In the genomic region with DNA sequence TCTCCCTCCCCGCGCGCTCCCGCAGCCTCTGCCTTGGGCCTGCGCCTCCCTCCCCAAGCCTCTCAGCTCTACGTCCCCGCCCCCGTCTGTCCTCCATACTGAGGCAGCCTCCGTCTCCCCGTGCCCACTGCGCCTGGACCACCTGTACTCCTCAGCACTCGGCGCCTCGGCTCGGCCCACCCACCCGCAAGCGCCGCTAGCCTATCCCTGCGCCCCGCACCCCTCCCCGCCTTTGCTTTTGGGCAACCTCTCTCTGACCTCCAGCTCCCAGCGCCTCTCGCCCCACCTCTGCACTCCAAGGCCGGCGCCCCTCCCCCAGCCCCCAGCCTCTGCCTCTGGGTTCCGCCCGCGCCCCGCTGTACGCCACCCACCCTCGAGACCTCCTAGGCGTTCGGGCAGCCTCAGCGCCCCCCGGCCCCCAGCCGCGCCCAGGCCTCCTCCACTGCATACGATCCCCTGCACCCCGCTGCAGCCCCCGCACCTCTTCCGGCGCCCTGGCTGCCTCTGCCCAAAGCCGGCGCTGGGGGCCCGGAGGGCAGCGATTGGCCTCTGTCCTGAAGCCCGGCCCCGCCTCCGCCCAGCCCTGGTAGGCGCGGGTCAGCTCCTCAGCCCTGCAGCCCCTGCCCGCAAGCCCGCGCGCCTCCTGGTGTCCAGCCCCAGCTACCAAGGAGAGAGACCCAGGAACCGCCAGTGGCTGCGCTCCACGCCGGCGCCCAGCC, we compare ENCODE assay signal across 16 cellular contexts.
DNase-seq lines count a peak whose midpoint lies in the region; ATAC-seq and TF ChIP-seq lines count a peak whose summit lies in the region.
"Had no signal": no experiment of that assay in that cellular context is flagged by ENCODE, and none has a peak within 500 bp of the region (broad histone marks: within the 10 kb centered on the region; RNA-seq: fewer than 3 reads in every experiment).

No MANE protein-coding gene starts in this region.

- ATAC-seq in activated CD4-positive, alpha-beta T cell treated with anti-CD3 and anti-CD28 coated beads for 36 hours, result no peak
- peak in 1 of 2 donors; percentile 95 for ATAC-seq in lower lobe of right lung
- ATAC-seq in esophagus mucosa, result no peak

- 6% methylated on average over 59 of the region's 60 CpGs for WGBS in thymus

- H3K4me3 ChIP-seq in lower lobe of right lung (peak overlapping the region; percentile 37), thymus (ENCODE audit: low read length) (peak overlapping the region; percentile 21)

- intact Hi-C loops in activated CD4-positive, alpha-beta T cell treated with anti-CD3 and anti-CD28 coated beads for 36 hours (cut with DNase I, micrococcal nuclease), result no loop called here
- intact Hi-C loops in lower lobe of right lung (cut with DNase I), result no loop called here

- TF ChIP-seq CTCF in lower lobe of right lung (IDR thresholded peaks at IDR 0.05), result no peak

- H3K9me3 Mint-ChIP-seq in activated CD4-positive, alpha-beta T cell treated with anti-CD3 and anti-CD28 coated beads for 36 hours (ENCODE audit: low read depth), result no peaks in the 10 kb centered on the region
- H3K9me3 Mint-ChIP-seq: activated T-cell treated with anti-CD3 and anti-CD28 coated beads, Interleukin-2, amount 50 U/mL, for 72 hours had no signal

- no peaks in the 10 kb centered on the region for H3K36me3 Mint-ChIP-seq in activated CD4-positive, alpha-beta T cell treated with anti-CD3 and anti-CD28 coated beads for 36 hours (ENCODE audit: low read depth)

- no peaks in the 10 kb centered on the region for H3K4me1 ChIP-seq in lower lobe of right lung
- no peaks in the 10 kb centered on the region for H3K4me1 ChIP-seq in thymus (ENCODE audit: control insufficient read depth, insufficient read depth, low read length)

- no peak overlapping the region for H3K27ac Mint-ChIP-seq in activated CD4-positive, alpha-beta T cell treated with anti-CD3 and anti-CD28 coated beads for 36 hours
- H3K27ac Mint-ChIP-seq: activated T-cell treated with anti-CD3 and anti-CD28 coated beads, Interleukin-2, amount 50 U/mL, for 72 hours had no signal

- no peak overlapping the region for H3K4me3 Mint-ChIP-seq in activated CD4-positive, alpha-beta T cell treated with anti-CD3 and anti-CD28 coated beads for 36 hours
- H3K4me3 Mint-ChIP-seq: activated T-cell treated with anti-CD3 and anti-CD28 coated beads, Interleukin-2, amount 50 U/mL, for 72 hours had no signal

- peak; percentile 4 for DNase-seq in activated CD4-positive, alpha-beta T cell treated with anti-CD3 and anti-CD28 coated beads for 36 hours
- DNase-seq in activated CD4-positive, alpha-beta T cell treated with anti-CD3 and anti-CD28 coated beads, Interleukin-2, amount 50 U/mL, for 4 hours, result no peak
- peak; percentile 0 for DNase-seq in cerebellum (ENCODE audit: low spot score)
- peak; percentile 75 for DNase-seq in lower lobe of right lung
- DNase-seq in activated T-cell treated with anti-CD3 and anti-CD28 coated beads for 4 hours, result no peak
- no peak for DNase-seq in iPS-NIHi7 (ENCODE audit: extremely low spot score)
- DNase-seq: brain microvascular endothelial cell; DMS53; Kasumi-1; NCI-H446; stimulated activated CD4-positive, alpha-beta T cell treated with anti-CD3 and anti-CD28 coated beads, Interleukin-2, amount 100 ng/mL, for 48 hours; WERI-Rb-1 had no signal

- H3K36me3 ChIP-seq in lower lobe of right lung (no peaks in the 10 kb centered on the region), thymus (ENCODE audit: control insufficient read depth, insufficient read depth) (no peaks in the 10 kb centered on the region)
- H3K36me3 ChIP-seq: brain microvascular endothelial cell, WERI-Rb-1 had no signal

- H3K4me1 Mint-ChIP-seq in activated CD4-positive, alpha-beta T cell treated with anti-CD3 and anti-CD28 coated beads for 36 hours, result no peaks in the 10 kb centered on the region

- H3K27ac ChIP-seq in lower lobe of right lung (no peak overlapping the region), thymus (ENCODE audit: low read depth) (no peak overlapping the region)
- H3K27ac ChIP-seq: brain microvascular endothelial cell, RWPE1, WERI-Rb-1 had no signal

- H3K9me3 ChIP-seq in lower lobe of right lung (no peaks in the 10 kb centered on the region), thymus (ENCODE audit: control insufficient read depth) (no peaks in the 10 kb centered on the region)

- H3K27me3 ChIP-seq in lower lobe of right lung (ENCODE audit: low read depth) (no peaks in the 10 kb centered on the region), thymus (ENCODE audit: control insufficient read depth, insufficient read depth) (peaks cover 2% of the 10 kb centered on the region)
- H3K27me3 ChIP-seq: brain microvascular endothelial cell had no signal

- H3K27me3 Mint-ChIP-seq in activated CD4-positive, alpha-beta T cell treated with anti-CD3 and anti-CD28 coated beads for 36 hours, result peaks cover 8% of the 10 kb centered on the region

- POLR2A ChIA-PET in activated CD4-positive, alpha-beta T cell treated with anti-CD3 and anti-CD28 coated beads for 36 hours (lab: Charles Lee), result no interaction called here

- CTCF ChIA-PET in activated CD4-positive, alpha-beta T cell treated with anti-CD3 and anti-CD28 coated beads for 36 hours (lab: Charles Lee), result no interaction called here

Comparison
In these comparisons a context has a peak if more than half of its experiments do, and no peak if none do; other contexts are left out.
1. DNase-seq: peak in activated CD4-positive, alpha-beta T cell treated with anti-CD3 and anti-CD28 coated beads for 36 hours (single experiment), cerebellum (single experiment) and lower lobe of right lung (single experiment); none in activated CD4-positive, alpha-beta T cell treated with anti-CD3 and anti-CD28 coated beads, Interleukin-2, amount 50 U/mL, for 4 hours (0 of 2), activated T-cell treated with anti-CD3 and anti-CD28 coated beads for 4 hours (single experiment) and iPS-NIHi7 (single experiment).